ENCODE assay signal across 18 cellular contexts in the genomic region with DNA sequence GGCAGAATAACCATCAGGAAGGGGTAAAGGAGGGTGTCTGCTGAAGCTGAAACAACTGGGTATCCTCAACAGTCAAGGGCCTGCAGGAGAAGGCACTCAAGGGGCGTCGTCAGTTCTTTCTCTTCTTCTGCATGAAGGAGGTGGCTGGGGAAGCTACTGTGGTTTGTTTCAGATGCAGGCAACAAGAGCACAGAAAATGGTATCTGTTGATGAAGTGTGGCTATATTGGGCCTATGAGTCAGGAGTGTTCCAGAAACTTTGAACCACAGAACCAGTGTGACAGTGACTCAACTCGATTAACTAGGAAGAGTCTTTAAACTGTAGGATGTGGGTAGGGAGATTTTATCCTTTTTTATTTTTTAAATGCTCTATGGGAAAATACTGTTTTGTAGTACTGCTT.
A peak's percentile ranks its signal among the peaks of the same experiment; 100 is the strongest.
DNase-seq lines count a peak whose midpoint lies in the region; ATAC-seq and TF ChIP-seq lines count a peak whose summit lies in the region.
"Had no signal": no experiment of that assay in that cellular context is flagged by ENCODE, and none has a peak within 500 bp of the region (broad histone marks: within the 10 kb centered on the region; RNA-seq: fewer than 3 reads in every experiment).

No MANE protein-coding gene starts in this region.

- H2BK12ac ChIP-seq in mesenchymal stem cell (ENCODE audit: low read length in 2 of 2) (no peak overlapping the region), trophoblast cell (ENCODE audit: low read length) (no peak overlapping the region)

- H3K4me1 Mint-ChIP-seq in T-helper 2 cell treated with Interferon-gamma antibody and Interleukin-4, amounts not matched to agents 5 μg/mL and 100 μg/mL, for 36 hours (ENCODE audit: low read depth), result no peaks in the 10 kb centered on the region
- peaks cover 5% of the 10 kb centered on the region for H3K4me1 Mint-ChIP-seq in activated CD4-positive, alpha-beta memory T cell treated with anti-CD3 and anti-CD28 coated beads for 36 hours (ENCODE audit: low read depth)
- H3K4me1 Mint-ChIP-seq: naive thymus-derived CD8-positive, alpha-beta T cell had no signal

- CTCF ChIA-PET in activated CD4-positive, alpha-beta memory T cell treated with anti-CD3 and anti-CD28 coated beads for 36 hours (lab: Charles Lee), result no interaction called here

- H2AFZ ChIP-seq in mesenchymal stem cell (ENCODE audit: low read depth, low read length) (no peak overlapping the region), trophoblast cell (ENCODE audit: insufficient read depth, low read length, poor library complexity) (no peak overlapping the region)
- H2AFZ ChIP-seq: hepatocyte had no signal

- ATAC-seq in HG03135 (IDR thresholded peaks at IDR 0.05; ENCODE audit: unreplicated experiment), result no peak
- ATAC-seq: left colon; naive thymus-derived CD8-positive, alpha-beta T cell had no signal

- H2BK120ac ChIP-seq in mesenchymal stem cell (ENCODE audit: low read depth, low read length) (no peak overlapping the region), trophoblast cell (ENCODE audit: insufficient read depth, low read length, poor library complexity) (no peak overlapping the region)

- H3K14ac ChIP-seq in mesenchymal stem cell (ENCODE audit: low read length in 2 of 2) (no peak overlapping the region), trophoblast cell (ENCODE audit: low read length) (no peak overlapping the region)

- H3K27ac ChIP-seq in mesenchymal stem cell (ENCODE audit: low read length, poor library complexity, severe bottlenecking), result no peak overlapping the region
- no peak overlapping the region for H3K27ac ChIP-seq in trophoblast cell (ENCODE audit: low read depth, low read length)
- H3K27ac ChIP-seq: hepatocyte, SK-N-MC, VCaP had no signal

- H3K4me3 Mint-ChIP-seq in T-helper 2 cell treated with Interferon-gamma antibody and Interleukin-4, amounts not matched to agents 5 μg/mL and 100 μg/mL, for 36 hours, result no peak overlapping the region
- H3K4me3 Mint-ChIP-seq in activated CD4-positive, alpha-beta memory T cell treated with anti-CD3 and anti-CD28 coated beads for 36 hours, result no peak overlapping the region
- H3K4me3 Mint-ChIP-seq: naive thymus-derived CD8-positive, alpha-beta T cell had no signal

- peak; percentile 4 for DNase-seq in T-helper 2 cell treated with Interferon-gamma antibody and Interleukin-4, amounts not matched to agents 5 μg/mL and 100 μg/mL, for 36 hours (ENCODE audit: low spot score)
- DNase-seq in T-helper 2 cell (no peak), GDM1 (lab: John Stamatoyannopoulos, UW) (peak; percentile 2), mesenchymal stem cell (peak; percentile 14), GM13977 (ENCODE audit: low spot score) (no peak), trophoblast cell (no peak)
- peak; percentile 11 for DNase-seq in activated CD4-positive, alpha-beta memory T cell treated with anti-CD3 and anti-CD28 coated beads for 36 hours
- DNase-seq: 8988T; COR-L47; dermis blood vessel endothelial cell; left colon; naive thymus-derived CD8-positive, alpha-beta T cell; NCI-H1092; stimulated activated CD4-positive, alpha-beta T cell treated with anti-CD3 and anti-CD28 coated beads, Interleukin-1b, Interleukin-23, amount 100 ng/mL, for 48 hours had no signal

- no peaks in the 10 kb centered on the region for H3K27me3 Mint-ChIP-seq in T-helper 2 cell treated with Interferon-gamma antibody and Interleukin-4, amounts not matched to agents 5 μg/mL and 100 μg/mL, for 36 hours (ENCODE audit: low read depth)
- no peaks in the 10 kb centered on the region for H3K27me3 Mint-ChIP-seq in activated CD4-positive, alpha-beta memory T cell treated with anti-CD3 and anti-CD28 coated beads for 36 hours

- H3K9me3 ChIP-seq in mesenchymal stem cell (ENCODE audit: control insufficient read depth, low read length), result peaks cover 15% of the 10 kb centered on the region
- H3K9me3 ChIP-seq in trophoblast cell (ENCODE audit: insufficient read depth, low read depth, low read length), result no peaks in the 10 kb centered on the region

- H3K36me3 Mint-ChIP-seq in T-helper 2 cell treated with Interferon-gamma antibody and Interleukin-4, amounts not matched to agents 5 μg/mL and 100 μg/mL, for 36 hours (ENCODE audit: low read depth), result no peaks in the 10 kb centered on the region
- H3K36me3 Mint-ChIP-seq in activated CD4-positive, alpha-beta memory T cell treated with anti-CD3 and anti-CD28 coated beads for 36 hours, result peaks cover 1% of the 10 kb centered on the region

- TF ChIP-seq CTCF in GM13977 (IDR thresholded peaks at IDR 0.05; ENCODE audit: extremely low read depth, insufficient read depth, missing control alignments), result no peak

- intact Hi-C loops in activated CD4-positive, alpha-beta memory T cell treated with anti-CD3 and anti-CD28 coated beads for 36 hours (cut with micrococcal nuclease), result no loop called here

- H3K4me3 ChIP-seq in mesenchymal stem cell (ENCODE audit: insufficient read depth in 1 of 2, low read depth in 1 of 2, low read length in 2 of 2), result no peak overlapping the region
- H3K4me3 ChIP-seq in trophoblast cell (ENCODE audit: low read depth, low read length), result no peak overlapping the region
- H3K4me3 ChIP-seq: hepatocyte, SK-N-MC had no signal

- H3K9ac ChIP-seq in mesenchymal stem cell (ENCODE audit: low read length), result no peak overlapping the region
- no peak overlapping the region for H3K9ac ChIP-seq in trophoblast cell (ENCODE audit: low read length)

- in situ Hi-C loops in GM13977 (cut with MboI; ENCODE audit: low pct_unique_long_range_greater_than_20kb, low sequenced_read_pairs, unreplicated experiment), result no loop called here

- H3K18ac ChIP-seq in mesenchymal stem cell (ENCODE audit: low read depth in 1 of 2, low read length in 2 of 2), result no peak overlapping the region
- H3K18ac ChIP-seq in trophoblast cell (ENCODE audit: low read length), result no peak overlapping the region

- H3K4ac ChIP-seq in mesenchymal stem cell (ENCODE audit: low read depth in 1 of 2, low read length in 2 of 2), result no peak overlapping the region
- no peak overlapping the region for H3K4ac ChIP-seq in trophoblast cell (ENCODE audit: low read depth, low read length)

- no peak overlapping the region for H4K8ac ChIP-seq in mesenchymal stem cell (ENCODE audit: low read length)
- no peak overlapping the region for H4K8ac ChIP-seq in trophoblast cell (ENCODE audit: low read depth, low read length)

- H3K27me3 ChIP-seq in mesenchymal stem cell (ENCODE audit: control insufficient read depth in 1 of 2, insufficient read depth in 1 of 2, low read length in 2 of 2) (no peaks in the 10 kb centered on the region), trophoblast cell (ENCODE audit: insufficient read depth, low read length) (no peaks in the 10 kb centered on the region)
- H3K27me3 ChIP-seq: hepatocyte had no signal

- POLR2A ChIA-PET in activated CD4-positive, alpha-beta memory T cell treated with anti-CD3 and anti-CD28 coated beads for 36 hours (lab: Charles Lee), result no interaction called here

- no peak overlapping the region for H2BK15ac ChIP-seq in mesenchymal stem cell (ENCODE audit: low read depth, poor library complexity, severe bottlenecking)

- H3K36me3 ChIP-seq in mesenchymal stem cell (ENCODE audit: control insufficient read depth in 1 of 2, insufficient read depth in 2 of 2, low read depth in 1 of 2, low read length in 2 of 2) (no peaks in the 10 kb centered on the region), trophoblast cell (ENCODE audit: control insufficient read depth in 1 of 2, insufficient read depth in 2 of 2, low read length in 2 of 2) (no peaks in the 10 kb centered on the region)

- H3K79me2 ChIP-seq in trophoblast cell (ENCODE audit: control insufficient read depth, insufficient read depth, low read length, poor library complexity), result no peaks in the 10 kb centered on the region
- H3K79me2 ChIP-seq: hepatocyte had no signal

- H3K4me1 ChIP-seq in mesenchymal stem cell (ENCODE audit: control insufficient read depth, insufficient read depth, low read depth, low read length) (no peaks in the 10 kb centered on the region), trophoblast cell (ENCODE audit: control insufficient read depth in 1 of 2, insufficient read depth in 2 of 2, low read length in 2 of 2) (no peaks in the 10 kb centered on the region)

- H3K79me1 ChIP-seq in mesenchymal stem cell (replicated peaks; ENCODE audit: low read length, poor library complexity, severe bottlenecking) (no peaks in the 10 kb centered on the region), trophoblast cell (ENCODE audit: low read length) (no peaks in the 10 kb centered on the region)

- H3K4me2 ChIP-seq in mesenchymal stem cell (ENCODE audit: low read length, poor library complexity, severe bottlenecking), result no peak overlapping the region
- no peak overlapping the region for H3K4me2 ChIP-seq in trophoblast cell (ENCODE audit: low read length)
- H3K4me2 ChIP-seq: hepatocyte had no signal

- 82% methylated on average over 3 of the region's 3 CpGs for WGBS in mesenchymal stem cell
- WGBS in trophoblast cell (ENCODE audit: extremely low coverage, insufficient coverage, insufficient read length), result no CpG with 5 or more reads among the region's 3 CpGs

- H3K9me3 Mint-ChIP-seq in T-helper 2 cell treated with Interferon-gamma antibody and Interleukin-4, amounts not matched to agents 5 μg/mL and 100 μg/mL, for 36 hours, result peaks cover 9% of the 10 kb centered on the region
- peaks cover 3% of the 10 kb centered on the region for H3K9me3 Mint-ChIP-seq in activated CD4-positive, alpha-beta memory T cell treated with anti-CD3 and anti-CD28 coated beads for 36 hours

- H3K23ac ChIP-seq in mesenchymal stem cell (ENCODE audit: low read length in 2 of 2) (no peak overlapping the region), trophoblast cell (ENCODE audit: low read length) (no peak overlapping the region)

- H4K91ac ChIP-seq in mesenchymal stem cell (ENCODE audit: low read length) (no peak overlapping the region), trophoblast cell (ENCODE audit: low read depth, low read length) (no peak overlapping the region)

- no peak overlapping the region for H4K12ac ChIP-seq in trophoblast cell (ENCODE audit: low read depth, low read length)

- H2BK5ac ChIP-seq in mesenchymal stem cell (ENCODE audit: low read depth, low read length, poor library complexity, severe bottlenecking), result no peak overlapping the region
- no peak overlapping the region for H2BK5ac ChIP-seq in trophoblast cell (ENCODE audit: low read depth, low read length, poor library complexity)

- H2AK5ac ChIP-seq in mesenchymal stem cell (ENCODE audit: low read length, severe bottlenecking) (no peak overlapping the region), trophoblast cell (ENCODE audit: low read length) (no peak overlapping the region)

- H3K27ac Mint-ChIP-seq in T-helper 2 cell treated with Interferon-gamma antibody and Interleukin-4, amounts not matched to agents 5 μg/mL and 100 μg/mL, for 36 hours, result no peak overlapping the region
- H3K27ac Mint-ChIP-seq in activated CD4-positive, alpha-beta memory T cell treated with anti-CD3 and anti-CD28 coated beads for 36 hours, result no peak overlapping the region
- H3K27ac Mint-ChIP-seq: naive thymus-derived CD8-positive, alpha-beta T cell had no signal

Comparison
In these comparisons a context has a peak if more than half of its experiments do, and no peak if none do; other contexts are left out.
1. DNase-seq: peak in T-helper 2 cell treated with Interferon-gamma antibody and Interleukin-4, amounts not matched to agents 5 μg/mL and 100 μg/mL, for 36 hours (single experiment), GDM1 (single experiment), activated CD4-positive, alpha-beta memory T cell treated with anti-CD3 and anti-CD28 coated beads for 36 hours (single experiment) and mesenchymal stem cell (single experiment); none in T-helper 2 cell (0 of 5), GM13977 (single experiment) and trophoblast cell (0 of 2).